Comparison of ENCODE assay signal across 8 cellular contexts in genomic region chr12:96489392-96490056, GRCh38. TPM values are rescaled to one million over a fixed set of nuclear protein-coding genes. Genes with fewer than 3 reads are reported as not detected.
DNase-seq lines count a peak whose midpoint lies in the region; ATAC-seq and TF ChIP-seq lines count a peak whose summit lies in the region.

Gene CFAP54, plus strand, starts transcription at chr12:96489577. Its CDS starts 33 bp downstream, at chr12:96489610.

- peak within 1 kb of the TSS; percentile 47 for H3K4ac ChIP-seq in IMR-90 (ENCODE audit: low read depth, low read length)

- H3K4me3 ChIP-seq in IMR-90 (ENCODE audit: insufficient read depth, low read depth, low read length) (peak within 1 kb of the TSS; percentile 88), OCI-LY7 (ENCODE audit: low read depth, low read length, poor library complexity, severe bottlenecking) (peak within 1 kb of the TSS; percentile 70), esophagus (ENCODE audit: low read depth in 1 of 2, low read length in 2 of 2) (peak within 1 kb of the TSS; percentile 58 to 69), mucosa of stomach (ENCODE audit: low read length) (no peak within 1 kb of the TSS)

- H3K27me3 ChIP-seq in IMR-90 (ENCODE audit: control insufficient read depth, insufficient read depth, low read length) = no peaks in the 10 kb centered on the region
- H3K27me3 ChIP-seq in esophagus (ENCODE audit: control insufficient read depth in 1 of 2, insufficient read depth in 2 of 2, low read length in 2 of 2) = no peaks in the 10 kb centered on the region
- peaks cover 10% of the 10 kb centered on the region for H3K27me3 ChIP-seq in mucosa of stomach (ENCODE audit: control insufficient read depth, insufficient read depth, low read length)

- H4K20me1 ChIP-seq in IMR-90 (ENCODE audit: insufficient read depth, low read length) (no peaks in the 10 kb centered on the region), OCI-LY7 (ENCODE audit: insufficient read depth, low read length) (no peaks in the 10 kb centered on the region)

- peak; percentile 96 for DNase-seq in D341Med (ENCODE audit: low spot score)
- peak; percentile 89 for DNase-seq in IMR-90
- peak; percentile 91 for DNase-seq in OCI-LY7 (ENCODE audit: low spot score)
- DNase-seq in activated T-cell treated with anti-CD3 and anti-CD28 coated beads, Interleukin-2, amount 50 U/mL, for 1 hour = peak; percentile 95
- DNase-seq in stimulated activated CD8-positive, alpha-beta memory T cell treated with anti-CD3 and anti-CD28 coated beads, Interleukin-4, amount 100 ng/mL, for 48 hours = peak; percentile 94

- BruUV-seq in IMR-90 (replicated peaks; lab: Mats Ljungman, UMichigan) (no TSS peak), OCI-LY7 (replicated peaks; lab: Mats Ljungman, UMichigan) (no TSS peak)

- H2AK5ac ChIP-seq in IMR-90 (ENCODE audit: low read depth, low read length) = peak within 1 kb of the TSS; percentile 86

- POLR2A ChIA-PET in IMR-90 (lab: Charles Lee; ENCODE audit: unreplicated experiment) (no interaction called here), OCI-LY7 (lab: Charles Lee) (interaction anchor here (0.7 to 1.1 kb wide), 4 partner anchors 12 to 163 kb away, joined by 3 to 4 read pairs (median 4); no protein-coding TSS in a partner anchor)

- peak within 1 kb of the TSS; percentile 28 for H3K27ac ChIP-seq in IMR-90 (ENCODE audit: insufficient read depth, low read length)
- no peak within 1 kb of the TSS for H3K27ac ChIP-seq in OCI-LY7 (ENCODE audit: low read depth, low read length, poor library complexity, severe bottlenecking)
- H3K27ac ChIP-seq in esophagus (ENCODE audit: low read depth in 2 of 2, low read length in 1 of 2) = peak within 1 kb of the TSS; percentile 27 to 36

- H2AFZ ChIP-seq in IMR-90 (replicated peaks; ENCODE audit: low read length, poor library complexity) = peak within 1 kb of the TSS; percentile 99
- H2AFZ ChIP-seq in OCI-LY7 (ENCODE audit: low read length) = peak within 1 kb of the TSS; percentile 93

- H3K9me2 ChIP-seq in OCI-LY7 (ENCODE audit: insufficient read depth, low read length) = no peaks in the 10 kb centered on the region

- no peak within 1 kb of the TSS; the same call in 1 of the 2 replicates for H3K18ac ChIP-seq in IMR-90 (ENCODE audit: low read depth, low read length)

- H3K23ac ChIP-seq in IMR-90 (ENCODE audit: low read depth, low read length) = peak within 1 kb of the TSS; percentile 20; the same call in 1 of the 2 replicates

- ATAC-seq in GM21528 (IDR thresholded peaks at IDR 0.05; ENCODE audit: low FRiP score, unreplicated experiment) (peak; percentile 96), IMR-90 (ENCODE audit: low read depth) (peak; percentile 89)

- H2BK20ac ChIP-seq in IMR-90 (ENCODE audit: low read depth, low read length) = peak within 1 kb of the TSS; percentile 82

- 0% methylated on average over 28 of the region's 53 CpGs; no CpG with 5 or more reads in 1 of the 2 experiments for WGBS in IMR-90 (ENCODE audit: extremely low coverage in 2 of 2, insufficient read length in 1 of 2), 2 experiments
- 3 to 4% methylated on average over 53 of the region's 53 CpGs for WGBS in esophagus, 2 donors

- peak within 1 kb of the TSS; percentile 30; the same call in 2 of the 3 replicates for H2BK15ac ChIP-seq in IMR-90 (ENCODE audit: low read depth, low read length)

- H3K9ac ChIP-seq in IMR-90 (ENCODE audit: low read depth, low read length) (peak within 1 kb of the TSS; percentile 50), mucosa of stomach (ENCODE audit: low read length) (peak within 1 kb of the TSS; percentile 57)

- no peaks in the 10 kb centered on the region for H3K79me2 ChIP-seq in OCI-LY7 (ENCODE audit: insufficient read depth, low read depth, low read length)

- H3K79me1 ChIP-seq in IMR-90 (ENCODE audit: low read depth in 1 of 2, low read length in 2 of 2) = no peaks in the 10 kb centered on the region; a peak in 1 of 4 replicates

- H3K4me2 ChIP-seq in IMR-90 (ENCODE audit: low read depth, low read length) = peak within 1 kb of the TSS; percentile 85
- peak within 1 kb of the TSS; percentile 82 for H3K4me2 ChIP-seq in OCI-LY7 (ENCODE audit: low read length)

- peak within 1 kb of the TSS; percentile 29 for H4K91ac ChIP-seq in IMR-90 (ENCODE audit: insufficient read depth, low read depth, low read length)

- peak; percentile 70 for TF ChIP-seq RAD21 in IMR-90 (IDR thresholded peaks at IDR 0.05; ENCODE audit: low read length)

- H4K8ac ChIP-seq in IMR-90 (ENCODE audit: low read depth in 2 of 2, low read length in 2 of 2) = peak within 1 kb of the TSS in 1 of 2 experiments; percentile 74; a peak in 3 of 4 replicates

- peak within 1 kb of the TSS; percentile 43 for H2BK5ac ChIP-seq in IMR-90 (ENCODE audit: low read depth, low read length, poor library complexity, severe bottlenecking)

- H3K36me3 ChIP-seq in IMR-90 (ENCODE audit: control insufficient read depth, insufficient read depth, low read length) (no peaks in the 10 kb centered on the region), OCI-LY7 (ENCODE audit: insufficient read depth, low read length) (no peaks in the 10 kb centered on the region), esophagus (ENCODE audit: control insufficient read depth in 2 of 2, insufficient read depth in 2 of 2, low read length in 1 of 2) (no peaks in the 10 kb centered on the region), mucosa of stomach (ENCODE audit: control insufficient read depth, insufficient read depth, low read length) (no peaks in the 10 kb centered on the region)

- H2AK9ac ChIP-seq in IMR-90 (replicated peaks; ENCODE audit: low read depth, low read length, poor library complexity) = peak within 1 kb of the TSS; percentile 82

- peak; percentile 77 for TF ChIP-seq POLR2A in IMR-90 (IDR thresholded peaks at IDR 0.05; ENCODE audit: low read depth, low read length)

- no peaks in the 10 kb centered on the region for H3K9me1 ChIP-seq in IMR-90 (ENCODE audit: insufficient read depth, low read length)

- in situ Hi-C loops in IMR-90 (cut with MboI; ENCODE audit: low sequenced_read_pairs) = loop anchor here (5.0 kb wide), 1 partner anchor 87 kb away; the partner anchor contains the start of gene CDK17

- H2BK120ac ChIP-seq in IMR-90 (ENCODE audit: low read depth, low read length) = peak within 1 kb of the TSS; percentile 82

- 0 out of 2 replicates have a peak within 1 kb of the TSS, but pooled peaks have one; percentile 6 for H4K5ac ChIP-seq in IMR-90 (ENCODE audit: low read depth, low read length)

- intact Hi-C loops in IMR-90 (cut with micrococcal nuclease) (loop anchor here (1.0 to 10.0 kb wide), 3 partner anchors 62 to 195 kb away; partner anchors contain the start of gene CDK17), OCI-LY7 (cut with micrococcal nuclease; ENCODE audit: unreplicated experiment) (loop anchor here (1.0 kb wide), 1 partner anchor 27 kb away; no protein-coding TSS in a partner anchor)

- H3K9me3 ChIP-seq in IMR-90 (ENCODE audit: control insufficient read depth, insufficient read depth, low read length) = no peaks in the 10 kb centered on the region
- H3K9me3 ChIP-seq in OCI-LY7 (ENCODE audit: low read length) = no peaks in the 10 kb centered on the region
- H3K9me3 ChIP-seq in esophagus (ENCODE audit: control insufficient read depth in 2 of 2, insufficient read depth in 1 of 2, low read depth in 1 of 2, low read length in 1 of 2) = no peaks in the 10 kb centered on the region
- H3K9me3 ChIP-seq in mucosa of stomach (ENCODE audit: control insufficient read depth, low read length) = no peaks in the 10 kb centered on the region

- H3K4me1 ChIP-seq in IMR-90 (ENCODE audit: control insufficient read depth, insufficient read depth, low read length) = peaks cover 4% of the 10 kb centered on the region
- peaks cover 17% of the 10 kb centered on the region for H3K4me1 ChIP-seq in OCI-LY7 (ENCODE audit: insufficient read depth, low read length, poor library complexity, severe bottlenecking)
- peaks cover 3 to 4% of the 10 kb centered on the region in 2 donors for H3K4me1 ChIP-seq in esophagus (ENCODE audit: control insufficient read depth in 2 of 2, insufficient read depth in 2 of 2, low read length in 1 of 2)
- peaks cover 4% of the 10 kb centered on the region for H3K4me1 ChIP-seq in mucosa of stomach (ENCODE audit: control insufficient read depth, insufficient read depth, low read length)

- TF ChIP-seq CTCF in IMR-90 (conservative IDR thresholded peaks at IDR 0.05; ENCODE audit: low read depth, low read length) (peak; percentile 96), OCI-LY7 (conservative IDR thresholded peaks at IDR 0.05; ENCODE audit: low read length) (peak; percentile 90)

- dilution Hi-C loops in IMR-90 (cut with HindIII; ENCODE audit: low sequenced_read_pairs, unreplicated experiment) = no loop called here

- peak within 1 kb of the TSS; percentile 18; the same call in 1 of the 2 replicates for H3K56ac ChIP-seq in IMR-90 (ENCODE audit: extremely low read depth, insufficient read depth, low read length)

- CTCF ChIA-PET in IMR-90 (lab: Yijun Ruan, JAX) (interaction anchor here (0.7 to 1.9 kb wide), 7 partner anchors 8 to 88 kb away, joined by 3 to 4 read pairs (median 3); no protein-coding TSS in a partner anchor), OCI-LY7 (lab: Charles Lee; ENCODE audit: unreplicated experiment) (interaction anchor here (0.6 kb wide), 2 partner anchors 47 to 489 kb away, joined by 3 read pairs; no protein-coding TSS in a partner anchor)

- 0 out of 2 replicates have a peak within 1 kb of the TSS, but pooled peaks have one; percentile 34 for H3K14ac ChIP-seq in IMR-90 (replicated peaks; ENCODE audit: low read depth, low read length)

TF ChIP-seq in IMR-90, 13 proteins besides CTCF, POLR2A, EP300 and RAD21 (continues in another document):
- no peak for TF ChIP-seq CEBPB (IDR thresholded peaks at IDR 0.05; ENCODE audit: low read depth, low read length)
- TF ChIP-seq SMC3 (IDR thresholded peaks at IDR 0.05; ENCODE audit: low read depth, low read length) = peak; percentile 56
- TF ChIP-seq FOS (IDR thresholded peaks at IDR 0.05; ENCODE audit: low read depth, low read length) = no peak
- no peak for TF ChIP-seq ELK1 (IDR thresholded peaks at IDR 0.05; ENCODE audit: borderline replicate concordance, low read depth, low read length)
- peak; percentile 98 for TF ChIP-seq MXI1 (IDR thresholded peaks at IDR 0.05; ENCODE audit: borderline replicate concordance, low read depth, low read length)

RNA-seq across cellular contexts. Expression of gene CFAP54, which starts in this region (rescaled TPM):
- total RNA-seq in IMR-90 (2012; rRNA removed) = 0.18 and 0.28 TPM in 2 replicates
- polyA plus RNA-seq in IMR-90 (2012; rRNA removed) = 0.19 and 0.41 TPM in 2 replicates
- 0.38 and 0.88 TPM in 2 replicates for polyA plus RNA-seq in IMR-90 (2012; cell fraction: cytosol; rRNA removed)
- polyA plus RNA-seq in IMR-90 (2012; cell fraction: nucleus; rRNA removed; ENCODE audit: low replicate concordance) = 0.35 and 0.91 TPM in 2 replicates
- total RNA-seq in OCI-LY7 (2014; rRNA removed; shearing (Covaris generic)) = not detected in 2 replicates
- total RNA-seq in OCI-LY7 (2022) = 0.53 TPM in 1 of 2 replicates, not detected in the other
- polyA plus RNA-seq in esophagus = under 1 TPM; 0.06 to 0.08 TPM

Comparison
In these comparisons a context has a peak if more than half of its experiments do, and no peak if none do; other contexts are left out.
1. Peak in DNase-seq, ATAC-seq, H3K4me3 ChIP-seq, H3K27ac ChIP-seq, H3K9ac ChIP-seq and H3K4me2 ChIP-seq in IMR-90; RNA of the gene not detected or under 1 TPM.
2. Peak in DNase-seq, H3K4me3 ChIP-seq and H3K4me2 ChIP-seq in OCI-LY7; RNA of the gene not detected or under 1 TPM.